Comparison of ENCODE assay signal across 9 cellular contexts in genomic region chr1:107669996-107670395, GRCh38.
A peak's percentile ranks its signal among the peaks of the same experiment; 100 is the strongest.
DNase-seq lines count a peak whose midpoint lies in the region; ATAC-seq and TF ChIP-seq lines count a peak whose summit lies in the region.
"Had no signal": no experiment of that assay in that cellular context is flagged by ENCODE, and none has a peak within 500 bp of the region (broad histone marks: within the 10 kb centered on the region; RNA-seq: fewer than 3 reads in every experiment).

No MANE protein-coding gene starts in this region.

- H3K4me3 ChIP-seq in astrocyte of the spinal cord (ENCODE audit: low read depth, low read length): no peak overlapping the region
- no peak overlapping the region for H3K4me3 ChIP-seq in left lung

- no peaks in the 10 kb centered on the region for H3K9me3 ChIP-seq in left lung

- peaks cover 0 to 6% of the 10 kb centered on the region in 2 donors for H3K4me1 ChIP-seq in left lung

- H3K27me3 ChIP-seq in left lung: no peaks in the 10 kb centered on the region

- intact Hi-C loops in left lung (cut with DNase I): no loop called here

- TF ChIP-seq CTCF in astrocyte of the spinal cord (IDR thresholded peaks at IDR 0.05; ENCODE audit: low read depth, low read length) (no peak), left lung (IDR thresholded peaks at IDR 0.05) (no peak)

- ATAC-seq in left lung (peak; percentile 72), GM19035 (IDR thresholded peaks at IDR 0.05; ENCODE audit: unreplicated experiment) (no peak)

- H3K27ac ChIP-seq in left lung: no peak overlapping the region

- in situ Hi-C loops in astrocyte of the spinal cord (cut with HindIII; ENCODE audit: low sequenced_read_pairs): no loop called here

- DNase-seq in DMS 273 (lab: John Stamatoyannopoulos, UW; ENCODE audit: unreplicated experiment) (peak; percentile 96), NCI-H1092 treated with DMSO at 0.1 percent for 48 hours (lab: John Stamatoyannopoulos, UW) (peak; percentile 76), astrocyte of the spinal cord (ENCODE audit: low read depth, low spot score) (peak; percentile 50), left lung (peak in 1 of 2 donors; percentile 35), EL (no peak), GM19238 (ENCODE audit: insufficient read length, low spot score) (no peak), AG08396 (ENCODE audit: low spot score) (no peak)
- DNase-seq: OCI-M1 had no signal

- H3K36me3 ChIP-seq in left lung: no peaks in the 10 kb centered on the region

Comparison
In these comparisons a context has a peak if more than half of its experiments do, and no peak if none do; other contexts are left out.
1. DNase-seq: peak in DMS 273 (single experiment), NCI-H1092 treated with DMSO at 0.1 percent for 48 hours (single experiment) and astrocyte of the spinal cord (single experiment); none in EL (single experiment), GM19238 (single experiment) and AG08396 (single experiment).